24 cellular contexts compared by ENCODE assay signal in genomic region chr10:123655763-123656162, GRCh38. TPM values are rescaled to one million over a fixed set of nuclear protein-coding genes. Genes with fewer than 3 reads are reported as not detected.
DNase-seq lines count a peak whose midpoint lies in the region; TF ChIP-seq lines count a peak whose summit lies in the region.
"Had no signal": no experiment of that assay in that cellular context is flagged by ENCODE, and none has a peak within 500 bp of the region (broad histone marks: within the 10 kb centered on the region; RNA-seq: fewer than 3 reads in every experiment).

No MANE protein-coding gene starts in this region.

- H3K9me3 ChIP-seq in endodermal cell (ENCODE audit: control insufficient read depth, low read length) (no peaks in the 10 kb centered on the region), osteoblast (ENCODE audit: low read depth, low read length) (no peaks in the 10 kb centered on the region)
- H3K9me3 ChIP-seq: Peyer's patch, SJSA1 had no signal

- H3K4me3 ChIP-seq in endodermal cell (ENCODE audit: low read length) (no peak overlapping the region), osteoblast (ENCODE audit: insufficient read depth, low read length) (no peak overlapping the region)
- H3K4me3 ChIP-seq: Peyer's patch, SJSA1, skin epidermis had no signal

- H3K27ac ChIP-seq in endodermal cell (ENCODE audit: low read depth, low read length) (no peak overlapping the region), osteoblast (ENCODE audit: low read depth, low read length) (no peak overlapping the region)
- H3K27ac ChIP-seq: brain microvascular endothelial cell, Peyer's patch, SJSA1, skin epidermis had no signal

- H3K79me2 ChIP-seq in osteoblast (ENCODE audit: insufficient read depth, low read length), result no peaks in the 10 kb centered on the region

- H3K9me3 Mint-ChIP-seq in HFFc6 (no peaks in the 10 kb centered on the region; the same call in 1 of the 2 replicates), endodermal cell (no peaks in the 10 kb centered on the region)
- H3K9me3 Mint-ChIP-seq: activated naive CD4-positive, alpha-beta T cell treated with anti-CD3 and anti-CD28 coated beads for 36 hours; activated T-cell treated with anti-CD3 and anti-CD28 coated beads, Interleukin-2, amount 50 U/mL, for 72 hours; CD4-positive, alpha-beta T cell had no signal

- no peaks in the 10 kb centered on the region for H4K20me1 ChIP-seq in osteoblast (ENCODE audit: insufficient read depth, low read length)

- no peak overlapping the region for H3K9ac ChIP-seq in endodermal cell (ENCODE audit: extremely low read depth, low read length, poor library complexity, severe bottlenecking)

- DNase-seq in Daoy (ENCODE audit: low read depth) (peak; percentile 71), HFFc6 (peak; percentile 65), endodermal cell (peak; percentile 91), osteoblast (ENCODE audit: insufficient read length, low spot score, missing footprints) (peak; percentile 62), activated gamma-delta T cell treated with Interleukin-2 at 50 U/mL for 16 hours (no peak), DMS79 (lab: John Stamatoyannopoulos, UW) (no peak), NCI-H146 treated with DMSO at 0.1 percent for 48 hours (lab: John Stamatoyannopoulos, UW; ENCODE audit: unreplicated experiment) (no peak)
- DNase-seq: activated CD4-positive, alpha-beta T cell treated with anti-CD3 and anti-CD28 coated beads for 1 hour; activated naive CD4-positive, alpha-beta T cell treated with anti-CD3 and anti-CD28 coated beads for 36 hours; activated T-cell treated with anti-CD3 and anti-CD28 coated beads, Interleukin-2, amount 50 U/mL, for 72 hours; brain microvascular endothelial cell; CD4-positive, alpha-beta T cell; effector CD8-positive, alpha-beta T cell; KBM-7; NCI-H146; NCI-H510A; stimulated activated CD4-positive, alpha-beta T cell treated with anti-CD3 and anti-CD28 coated beads, Interleukin-1b, Interleukin-23, amount 100 ng/mL, for 48 hours had no signal

- no peaks in the 10 kb centered on the region; the same call in 1 of the 2 replicates for H3K36me3 Mint-ChIP-seq in HFFc6 (ENCODE audit: low read depth)
- H3K36me3 Mint-ChIP-seq in endodermal cell (ENCODE audit: low read depth), result no peaks in the 10 kb centered on the region

- H3K27me3 ChIP-seq in endodermal cell (ENCODE audit: control insufficient read depth, insufficient read depth, low read length, poor library complexity, severe bottlenecking) (no peaks in the 10 kb centered on the region), osteoblast (ENCODE audit: insufficient read depth, low read length) (no peaks in the 10 kb centered on the region)
- H3K27me3 ChIP-seq: brain microvascular endothelial cell, Peyer's patch, SJSA1 had no signal

- H3K4me3 Mint-ChIP-seq in HFFc6, result no peak overlapping the region
- H3K4me3 Mint-ChIP-seq in endodermal cell, result no peak overlapping the region
- H3K4me3 Mint-ChIP-seq: activated naive CD4-positive, alpha-beta T cell treated with anti-CD3 and anti-CD28 coated beads for 36 hours; activated T-cell treated with anti-CD3 and anti-CD28 coated beads, Interleukin-2, amount 50 U/mL, for 72 hours; CD4-positive, alpha-beta T cell had no signal

- no peak overlapping the region for H3K4me2 ChIP-seq in osteoblast (ENCODE audit: insufficient read depth, low read length)

- H3K4me1 Mint-ChIP-seq in HFFc6 (ENCODE audit: low read depth) (peaks cover 10% of the 10 kb centered on the region; the same call in 1 of the 2 replicates), endodermal cell (no peaks in the 10 kb centered on the region)

- WGBS in endodermal cell (ENCODE audit: insufficient coverage in 1 of 2, insufficient read length in 1 of 2), 2 experiments, result 31 to 34% methylated on average over 2 of the region's 2 CpGs

- H3K36me3 ChIP-seq in endodermal cell (ENCODE audit: control insufficient read depth, insufficient read depth, low read length), result no peaks in the 10 kb centered on the region
- H3K36me3 ChIP-seq in osteoblast (ENCODE audit: insufficient read depth, low read length), result no peaks in the 10 kb centered on the region
- H3K36me3 ChIP-seq: brain microvascular endothelial cell, Peyer's patch, SJSA1 had no signal

- peak; percentile 48; the same call in 1 of the 2 replicates for TF ChIP-seq CTCF in HFFc6 (IDR thresholded peaks at IDR 0.05)
- peak; percentile 61 for TF ChIP-seq CTCF in endodermal cell (conservative IDR thresholded peaks at IDR 0.05)
- no peak for TF ChIP-seq CTCF in osteoblast (IDR thresholded peaks at IDR 0.05; ENCODE audit: extremely low read depth, low read depth, low read length)

- peaks cover 3% of the 10 kb centered on the region; the same call in 1 of the 2 replicates for H3K27me3 Mint-ChIP-seq in HFFc6 (ENCODE audit: insufficient read depth)
- H3K27me3 Mint-ChIP-seq in endodermal cell (ENCODE audit: insufficient read depth), result peaks cover 9% of the 10 kb centered on the region

- no peak overlapping the region for H2AFZ ChIP-seq in osteoblast (ENCODE audit: low read length)

- H3K4me1 ChIP-seq in endodermal cell (ENCODE audit: control insufficient read depth, insufficient read depth, low read length) (no peaks in the 10 kb centered on the region), osteoblast (ENCODE audit: insufficient read depth, low read length) (no peaks in the 10 kb centered on the region)
- H3K4me1 ChIP-seq: Peyer's patch, SJSA1 had no signal

- H3K27ac Mint-ChIP-seq in HFFc6, result no peak overlapping the region
- H3K27ac Mint-ChIP-seq in endodermal cell, result no peak overlapping the region
- H3K27ac Mint-ChIP-seq: activated naive CD4-positive, alpha-beta T cell treated with anti-CD3 and anti-CD28 coated beads for 36 hours; activated T-cell treated with anti-CD3 and anti-CD28 coated beads, Interleukin-2, amount 50 U/mL, for 72 hours; CD4-positive, alpha-beta T cell had no signal

RNA-seq across cellular contexts. Expression of gene GPR26, which starts 10.4 kb away (rescaled TPM):
- 0.11 TPM in 1 of 2 replicates, not detected in the other for total RNA-seq in Daoy (2014; rRNA removed; shearing (Covaris generic))
- total RNA-seq in HFFc6 (2021; fragmentation: NEBNext Ultra II Directional; extraction: Animal tissue kit (Norgen Biotek cat#: 25700)), result not detected
- not detected for total RNA-seq in endodermal cell
- not detected for polyA plus RNA-seq in endodermal cell (2013, experiment 1 of 2)
- polyA plus RNA-seq in endodermal cell (2013, experiment 2 of 2), result not detected
- not detected in 2 replicates for total RNA-seq in osteoblast
- total RNA-seq: activated naive CD4-positive, alpha-beta T cell treated with anti-CD3 and anti-CD28 coated beads for 36 hours; activated T-cell treated with anti-CD3 and anti-CD28 coated beads, Interleukin-2, amount 50 U/mL, for 72 hours; CD4-positive, alpha-beta T cell; esophagus mucosa; Peyer's patch; SJSA1; subcutaneous adipose tissue; T-helper 1 cell treated with Interleukin-12 subunit alpha and Interleukin-12 subunit beta and Interleukin-4 antibody, amounts not matched to agents 30 ng/mL and 1 ng/mL, for 36 hours had no signal
- polyA plus RNA-seq: AG04450 had no signal

Comparison
In these comparisons a context has a peak if more than half of its experiments do, and no peak if none do; other contexts are left out.
1. DNase-seq: peak in Daoy (single experiment), HFFc6 (single experiment), endodermal cell (single experiment) and osteoblast (single experiment); none in activated gamma-delta T cell treated with Interleukin-2 at 50 U/mL for 16 hours (single experiment), DMS79 (single experiment) and NCI-H146 treated with DMSO at 0.1 percent for 48 hours (single experiment).